20 cellular contexts compared by ENCODE assay signal in genomic region chr20:33250666-33251065, GRCh38. TPM values are rescaled to one million over a fixed set of nuclear protein-coding genes. Genes with fewer than 3 reads are reported as not detected.
"Had no signal": no experiment of that assay in that cellular context is flagged by ENCODE, and none has a peak within 500 bp of the region (broad histone marks: within the 10 kb centered on the region; RNA-seq: fewer than 3 reads in every experiment).

No MANE protein-coding gene starts in this region.

- H3K4me3 Mint-ChIP-seq: activated CD4-positive, alpha-beta T cell treated with anti-CD3 and anti-CD28 coated beads, Interleukin-2, amount 10 ng/mL, durations not matched to agents 7 days and 5 days; activated naive CD8-positive, alpha-beta T cell treated with anti-CD3 and anti-CD28 coated beads for 36 hours; brain; memory B cell; natural killer cell had no signal

- DNase-seq: activated CD4-positive, alpha-beta T cell treated with anti-CD3 and anti-CD28 coated beads, Interleukin-2, amount 10 ng/mL, durations not matched to agents 7 days and 5 days; activated CD4-positive, CD25-positive, alpha-beta regulatory T cell; activated CD8-positive, alpha-beta memory T cell treated with anti-CD3 and anti-CD28 coated beads for 24 hours; activated naive CD8-positive, alpha-beta T cell treated with anti-CD3 and anti-CD28 coated beads for 36 hours; amygdala; central memory CD4-positive, alpha-beta T cell; foreskin fibroblast; kidney glomerular epithelial cell; left ventricle myocardium superior; natural killer cell; occipital lobe; right cardiac atrium; stimulated activated naive CD8-positive, alpha-beta T cell treated with anti-CD3 and anti-CD28 coated beads, Interleukin-15, Interleukin-2, amounts not matched to agents 100 U/mL and 50 U/mL, for 24 hours; trophoblast cell had no signal

- H3K4me1 Mint-ChIP-seq: activated CD4-positive, alpha-beta T cell treated with anti-CD3 and anti-CD28 coated beads, Interleukin-2, amount 10 ng/mL, durations not matched to agents 7 days and 5 days; activated naive CD8-positive, alpha-beta T cell treated with anti-CD3 and anti-CD28 coated beads for 36 hours; brain; memory B cell; natural killer cell had no signal

- H3K36me3 Mint-ChIP-seq: activated naive CD8-positive, alpha-beta T cell treated with anti-CD3 and anti-CD28 coated beads for 36 hours; brain; memory B cell; natural killer cell had no signal

- H3K27me3 Mint-ChIP-seq: progenitor cell of endocrine pancreas had no signal

- ATAC-seq: esophagus mucosa; left ventricle myocardium superior; natural killer cell; right cardiac atrium; stimulated activated naive CD8-positive, alpha-beta T cell treated with anti-CD3 and anti-CD28 coated beads, Interleukin-15, Interleukin-2, amounts not matched to agents 100 U/mL and 50 U/mL, for 24 hours had no signal

- H3K27ac Mint-ChIP-seq: activated CD4-positive, alpha-beta T cell treated with anti-CD3 and anti-CD28 coated beads, Interleukin-2, amount 10 ng/mL, durations not matched to agents 7 days and 5 days; activated naive CD8-positive, alpha-beta T cell treated with anti-CD3 and anti-CD28 coated beads for 36 hours; brain; memory B cell; natural killer cell; progenitor cell of endocrine pancreas had no signal

- H3K9me3 Mint-ChIP-seq: activated CD4-positive, alpha-beta T cell treated with anti-CD3 and anti-CD28 coated beads, Interleukin-2, amount 10 ng/mL, durations not matched to agents 7 days and 5 days; natural killer cell had no signal

RNA-seq across cellular contexts. Expression of gene BPIFA1, which starts 14.9 kb away (rescaled TPM):
- total RNA-seq: activated CD4-positive, alpha-beta T cell treated with anti-CD3 and anti-CD28 coated beads, Interleukin-2, amount 10 ng/mL, durations not matched to agents 7 days and 5 days; activated naive CD8-positive, alpha-beta T cell treated with anti-CD3 and anti-CD28 coated beads for 36 hours; esophagus mucosa; left ventricle myocardium superior; mucosa of gallbladder; natural killer cell; occipital lobe; progenitor cell of endocrine pancreas; right cardiac atrium; smooth muscle cell had no signal
- polyA plus RNA-seq: right cardiac atrium, smooth muscle cell had no signal

RNA-seq across cellular contexts. Expression of gene BPIFB1, which starts 32.3 kb away (rescaled TPM):
- total RNA-seq: activated CD4-positive, alpha-beta T cell treated with anti-CD3 and anti-CD28 coated beads, Interleukin-2, amount 10 ng/mL, durations not matched to agents 7 days and 5 days; activated naive CD8-positive, alpha-beta T cell treated with anti-CD3 and anti-CD28 coated beads for 36 hours; left ventricle myocardium superior; natural killer cell; occipital lobe; progenitor cell of endocrine pancreas; right cardiac atrium; smooth muscle cell had no signal
- polyA plus RNA-seq: right cardiac atrium, smooth muscle cell had no signal

RNA-seq across cellular contexts. Expression of gene BPIFA3, which starts 33.5 kb away (rescaled TPM):
- total RNA-seq: activated CD4-positive, alpha-beta T cell treated with anti-CD3 and anti-CD28 coated beads, Interleukin-2, amount 10 ng/mL, durations not matched to agents 7 days and 5 days; activated naive CD8-positive, alpha-beta T cell treated with anti-CD3 and anti-CD28 coated beads for 36 hours; esophagus mucosa; left ventricle myocardium superior; mucosa of gallbladder; natural killer cell; occipital lobe; progenitor cell of endocrine pancreas; right cardiac atrium; smooth muscle cell had no signal
- polyA plus RNA-seq: right cardiac atrium, smooth muscle cell had no signal
